ENCODE assay signal across 16 cellular contexts in the genomic region with DNA sequence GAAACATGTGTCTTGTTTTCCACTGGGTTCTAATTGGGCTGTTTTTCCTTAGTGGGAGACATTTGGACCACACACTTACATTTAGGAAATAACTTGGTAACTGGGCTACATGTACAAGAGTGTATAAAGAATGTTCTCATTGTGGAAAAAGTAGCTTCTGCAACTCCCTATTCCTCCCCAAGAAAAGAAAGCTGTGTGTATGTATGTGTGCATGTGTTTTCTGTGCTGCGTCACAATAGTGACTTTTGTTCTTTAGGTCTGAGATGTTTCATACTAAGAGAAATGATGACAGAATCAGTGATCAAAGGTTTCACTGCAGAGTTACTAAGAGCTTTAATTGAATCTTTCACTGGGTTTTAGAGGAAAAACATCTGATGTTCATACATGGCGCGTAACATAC.
DNase-seq lines count a peak whose midpoint lies in the region; ATAC-seq and TF ChIP-seq lines count a peak whose summit lies in the region.
"Had no signal": no experiment of that assay in that cellular context is flagged by ENCODE, and none has a peak within 500 bp of the region (broad histone marks: within the 10 kb centered on the region; RNA-seq: fewer than 3 reads in every experiment).

No MANE protein-coding gene starts in this region.

- no peak for TF ChIP-seq RAD21 in SK-N-SH (IDR thresholded peaks at IDR 0.05; ENCODE audit: low read length)

- WGBS in SK-N-SH (ENCODE audit: low lambda C conversion rate): 94% methylated on average over 3 of the region's 3 CpGs

- ATAC-seq in SK-N-SH treated with all-trans-retinoic acid at 6 μM for 48 hours: no peak
- ATAC-seq: CD8-positive, alpha-beta T cell; GM23338 had no signal

- peaks cover 75% of the 10 kb centered on the region for H3K4me1 Mint-ChIP-seq in neural crest cell
- peaks cover 58% of the 10 kb centered on the region for H3K4me1 Mint-ChIP-seq in type B pancreatic cell (ENCODE audit: unreplicated experiment)
- H3K4me1 Mint-ChIP-seq in glutamatergic neuron (ENCODE audit: low read depth, unreplicated experiment): peaks cover 12% of the 10 kb centered on the region

- H3K4me1 ChIP-seq in SK-N-SH (ENCODE audit: control insufficient read depth in 1 of 2, insufficient read depth in 2 of 2, low read depth in 1 of 2, low read length in 1 of 2): peaks cover 6 to 63% of the 10 kb centered on the region in 2 experiments

- no peaks in the 10 kb centered on the region for H3K36me3 Mint-ChIP-seq in neural crest cell (ENCODE audit: low read depth)
- H3K36me3 Mint-ChIP-seq in type B pancreatic cell: peaks cover 16% of the 10 kb centered on the region
- H3K36me3 Mint-ChIP-seq in glutamatergic neuron (ENCODE audit: unreplicated experiment): no peaks in the 10 kb centered on the region
- H3K36me3 Mint-ChIP-seq: CD14-positive monocyte; CD8-positive, alpha-beta T cell had no signal

- TF ChIP-seq CTCF in SK-N-SH (IDR thresholded peaks at IDR 0.05) (no peak), neural crest cell (conservative IDR thresholded peaks at IDR 0.05) (no peak), type B pancreatic cell (conservative IDR thresholded peaks at IDR 0.05) (no peak), glutamatergic neuron (IDR thresholded peaks at IDR 0.05; ENCODE audit: partially characterized antibody, unreplicated experiment) (no peak)

- POLR2A ChIA-PET in SK-N-SH (lab: Yijun Ruan, JAX): interaction anchor here (0.7 to 1.4 kb wide), 5 partner anchors 13 to 84 kb away, joined by 3 to 8 read pairs (median 4); a partner anchor contains a TSS

- H4K20me1 ChIP-seq in SK-N-SH (ENCODE audit: insufficient read depth): peaks cover 5% of the 10 kb centered on the region; the same call in 1 of the 2 replicates

- peak overlapping the region; percentile 94 to 99; a peak in 3 of 4 replicates for H3K27ac ChIP-seq in SK-N-SH (ENCODE audit: low read depth in 2 of 2, low read length in 1 of 2)
- H3K27ac ChIP-seq: 22Rv1 had no signal

- no peaks in the 10 kb centered on the region for H3K9me2 ChIP-seq in SK-N-SH

- peak overlapping the region; percentile 32 for H3K4me3 Mint-ChIP-seq in neural crest cell
- H3K4me3 Mint-ChIP-seq in type B pancreatic cell: no peak overlapping the region
- no peak overlapping the region for H3K4me3 Mint-ChIP-seq in glutamatergic neuron (ENCODE audit: unreplicated experiment)
- H3K4me3 Mint-ChIP-seq: CD14-positive monocyte; CD8-positive, alpha-beta T cell; GM23338; H9 had no signal

- H3K9me3 Mint-ChIP-seq in neural crest cell: no peaks in the 10 kb centered on the region
- no peaks in the 10 kb centered on the region for H3K9me3 Mint-ChIP-seq in type B pancreatic cell
- peaks cover 3% of the 10 kb centered on the region for H3K9me3 Mint-ChIP-seq in glutamatergic neuron (ENCODE audit: unreplicated experiment)
- H3K9me3 Mint-ChIP-seq: CD8-positive, alpha-beta T cell; GM23338; H9 had no signal

- H3F3A ChIP-seq in SK-N-SH (replicated peaks; ENCODE audit: insufficient read depth): peaks cover 25% of the 10 kb centered on the region

- H3K36me3 ChIP-seq in SK-N-SH (replicated peaks in 1 of 2; ENCODE audit: control insufficient read depth in 1 of 2, insufficient read depth in 2 of 2, low read length in 1 of 2) (no peaks in the 10 kb centered on the region), MG63 (no peaks in the 10 kb centered on the region)

- H3K9me3 ChIP-seq in SK-N-SH (no peaks in the 10 kb centered on the region), MG63 (no peaks in the 10 kb centered on the region)
- H3K9me3 ChIP-seq: Caco-2 had no signal

- H3K4me2 ChIP-seq in SK-N-SH: no peak overlapping the region
- H3K4me2 ChIP-seq: GM23338 had no signal

- H3K27me3 ChIP-seq in SK-N-SH (ENCODE audit: insufficient read depth) (no peaks in the 10 kb centered on the region), MG63 (no peaks in the 10 kb centered on the region)

- no peak for DNase-seq in SK-N-SH
- DNase-seq in epidermal melanocyte (ENCODE audit: insufficient read length, low spot score): peak; percentile 45
- DNase-seq in neural crest cell (ENCODE audit: low read depth, low spot score): no peak
- DNase-seq in type B pancreatic cell (ENCODE audit: extremely low spot score, unreplicated experiment): no peak
- DNase-seq in MG63: no peak
- no peak for DNase-seq in glutamatergic neuron
- no peak for DNase-seq in amygdala (lab: John Stamatoyannopoulos, UW)
- DNase-seq: Caco-2; CD8-positive, alpha-beta T cell; DND-41; GDM1; H9 had no signal

- H3K27ac Mint-ChIP-seq in neural crest cell (ENCODE audit: unreplicated experiment) (peak overlapping the region; percentile 37), type B pancreatic cell (peak overlapping the region; percentile 21), glutamatergic neuron (ENCODE audit: unreplicated experiment) (no peak overlapping the region)
- H3K27ac Mint-ChIP-seq: CD14-positive monocyte; CD8-positive, alpha-beta T cell; GM23338; H9 had no signal

- CTCF ChIA-PET in SK-N-SH (lab: Yijun Ruan, JAX): interaction anchor here (0.9 to 3.0 kb wide), 7 partner anchors 14 to 93 kb away, joined by 3 to 14 read pairs (median 4); a partner anchor contains a TSS

- no peak overlapping the region for H3K9ac ChIP-seq in SK-N-SH

- H3K27me3 Mint-ChIP-seq in neural crest cell (ENCODE audit: low read depth) (no peaks in the 10 kb centered on the region), type B pancreatic cell (no peaks in the 10 kb centered on the region), glutamatergic neuron (ENCODE audit: unreplicated experiment) (peaks cover 2% of the 10 kb centered on the region)

- no peak overlapping the region for H2AFZ ChIP-seq in SK-N-SH (ENCODE audit: low read depth)
- H2AFZ ChIP-seq: GM23338 had no signal

- H3K4me3 ChIP-seq in SK-N-SH (ENCODE audit: low read depth in 2 of 2, low read length in 1 of 2) (no peak overlapping the region), MG63 (no peak overlapping the region)
- H3K4me3 ChIP-seq: GM23338 had no signal

- no peak for TF ChIP-seq EP300 in SK-N-SH (IDR thresholded peaks at IDR 0.05; ENCODE audit: borderline replicate concordance in 1 of 2, low read depth in 1 of 2, low read length in 1 of 2)

- H3K79me2 ChIP-seq in SK-N-SH (ENCODE audit: insufficient read depth): peaks cover 57% of the 10 kb centered on the region; the same call in 1 of the 2 replicates

TF ChIP-seq in SK-N-SH, 30 proteins besides CTCF, POLR2A, EP300 and RAD21 (continues in another document):
- TF ChIP-seq, protein P1, sequence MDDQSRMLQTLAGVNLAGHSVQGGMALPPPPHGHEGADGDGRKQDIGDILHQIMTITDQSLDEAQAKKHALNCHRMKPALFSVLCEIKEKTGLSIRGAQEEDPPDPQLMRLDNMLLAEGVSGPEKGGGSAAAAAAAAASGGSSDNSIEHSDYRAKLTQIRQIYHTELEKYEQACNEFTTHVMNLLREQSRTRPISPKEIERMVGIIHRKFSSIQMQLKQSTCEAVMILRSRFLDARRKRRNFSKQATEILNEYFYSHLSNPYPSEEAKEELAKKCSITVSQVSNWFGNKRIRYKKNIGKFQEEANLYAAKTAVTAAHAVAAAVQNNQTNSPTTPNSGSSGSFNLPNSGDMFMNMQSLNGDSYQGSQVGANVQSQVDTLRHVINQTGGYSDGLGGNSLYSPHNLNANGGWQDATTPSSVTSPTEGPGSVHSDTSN (IDR thresholded peaks at IDR 0.05): no peak
- TF ChIP-seq SIN3A (IDR thresholded peaks at IDR 0.05; ENCODE audit: borderline replicate concordance, low read depth, low read length) (no peak), GATA2 (CRISPR knock-in tag; IDR thresholded peaks at IDR 0.05) (no peak), GABPA (IDR thresholded peaks at IDR 0.05; ENCODE audit: low read depth) (no peak)
- TF ChIP-seq, protein P2, sequence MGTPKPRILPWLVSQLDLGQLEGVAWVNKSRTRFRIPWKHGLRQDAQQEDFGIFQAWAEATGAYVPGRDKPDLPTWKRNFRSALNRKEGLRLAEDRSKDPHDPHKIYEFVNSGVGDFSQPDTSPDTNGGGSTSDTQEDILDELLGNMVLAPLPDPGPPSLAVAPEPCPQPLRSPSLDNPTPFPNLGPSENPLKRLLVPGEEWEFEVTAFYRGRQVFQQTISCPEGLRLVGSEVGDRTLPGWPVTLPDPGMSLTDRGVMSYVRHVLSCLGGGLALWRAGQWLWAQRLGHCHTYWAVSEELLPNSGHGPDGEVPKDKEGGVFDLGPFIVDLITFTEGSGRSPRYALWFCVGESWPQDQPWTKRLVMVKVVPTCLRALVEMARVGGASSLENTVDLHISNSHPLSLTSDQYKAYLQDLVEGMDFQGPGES (IDR thresholded peaks at IDR 0.05; ENCODE audit: low read depth, low read length): no peak

TF ChIP-seq in SK-N-SH treated with all-trans-retinoic acid at 6 μM for 48 hours, 23 proteins besides CTCF, POLR2A, EP300 and RAD21:
- TF ChIP-seq TCF4 (CRISPR knock-in tag; IDR thresholded peaks at IDR 0.05; ENCODE audit: borderline replicate concordance): no peak
- TF ChIP-seq, protein P3, sequence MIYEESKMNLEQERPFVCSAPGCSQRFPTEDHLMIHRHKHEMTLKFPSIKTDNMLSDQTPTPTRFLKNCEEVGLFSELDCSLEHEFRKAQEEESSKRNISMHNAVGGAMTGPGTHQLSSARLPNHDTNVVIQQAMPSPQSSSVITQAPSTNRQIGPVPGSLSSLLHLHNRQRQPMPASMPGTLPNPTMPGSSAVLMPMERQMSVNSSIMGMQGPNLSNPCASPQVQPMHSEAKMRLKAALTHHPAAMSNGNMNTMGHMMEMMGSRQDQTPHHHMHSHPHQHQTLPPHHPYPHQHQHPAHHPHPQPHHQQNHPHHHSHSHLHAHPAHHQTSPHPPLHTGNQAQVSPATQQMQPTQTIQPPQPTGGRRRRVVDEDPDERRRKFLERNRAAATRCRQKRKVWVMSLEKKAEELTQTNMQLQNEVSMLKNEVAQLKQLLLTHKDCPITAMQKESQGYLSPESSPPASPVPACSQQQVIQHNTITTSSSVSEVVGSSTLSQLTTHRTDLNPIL (CRISPR knock-in tag; IDR thresholded peaks at IDR 0.05; ENCODE audit: low read depth): no peak
- TF ChIP-seq, protein P4, sequence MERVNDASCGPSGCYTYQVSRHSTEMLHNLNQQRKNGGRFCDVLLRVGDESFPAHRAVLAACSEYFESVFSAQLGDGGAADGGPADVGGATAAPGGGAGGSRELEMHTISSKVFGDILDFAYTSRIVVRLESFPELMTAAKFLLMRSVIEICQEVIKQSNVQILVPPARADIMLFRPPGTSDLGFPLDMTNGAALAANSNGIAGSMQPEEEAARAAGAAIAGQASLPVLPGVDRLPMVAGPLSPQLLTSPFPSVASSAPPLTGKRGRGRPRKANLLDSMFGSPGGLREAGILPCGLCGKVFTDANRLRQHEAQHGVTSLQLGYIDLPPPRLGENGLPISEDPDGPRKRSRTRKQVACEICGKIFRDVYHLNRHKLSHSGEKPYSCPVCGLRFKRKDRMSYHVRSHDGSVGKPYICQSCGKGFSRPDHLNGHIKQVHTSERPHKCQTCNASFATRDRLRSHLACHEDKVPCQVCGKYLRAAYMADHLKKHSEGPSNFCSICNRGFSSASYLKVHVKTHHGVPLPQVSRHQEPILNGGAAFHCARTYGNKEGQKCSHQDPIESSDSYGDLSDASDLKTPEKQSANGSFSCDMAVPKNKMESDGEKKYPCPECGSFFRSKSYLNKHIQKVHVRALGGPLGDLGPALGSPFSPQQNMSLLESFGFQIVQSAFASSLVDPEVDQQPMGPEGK (CRISPR knock-in tag; IDR thresholded peaks at IDR 0.05; ENCODE audit: borderline replicate concordance): no peak
